ENCODE assay signal across 6 cellular contexts in the genomic region with DNA sequence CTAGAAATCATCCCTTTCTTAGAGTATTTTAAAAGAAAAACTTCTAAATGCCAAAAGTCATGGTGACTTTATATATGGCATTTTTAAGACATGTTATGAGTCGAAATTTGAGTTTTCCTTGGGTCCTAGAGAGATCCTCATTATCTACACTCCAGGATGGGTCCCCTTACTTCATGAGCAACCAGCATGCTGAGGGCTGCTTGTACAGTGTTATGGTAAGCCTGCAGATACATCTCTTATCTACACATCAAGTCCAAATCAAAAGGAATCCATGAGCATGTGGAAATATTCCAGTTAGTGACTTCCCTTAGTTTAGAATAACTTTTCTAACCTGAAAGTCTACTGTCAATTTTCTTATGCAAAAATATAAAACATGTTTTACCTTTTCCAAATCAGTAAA.
"Had no signal": no experiment of that assay in that cellular context is flagged by ENCODE, and none has a peak within 500 bp of the region (broad histone marks: within the 10 kb centered on the region; RNA-seq: fewer than 3 reads in every experiment).

No MANE protein-coding gene starts in this region.

- DNase-seq: H9, KG1 had no signal

- ATAC-seq: GM23338, K562 had no signal

- H3K4me3 Mint-ChIP-seq: GM23338, H9 had no signal

- H3K27ac ChIP-seq: HL-60 had no signal

- FAIRE-seq: H1, K562 had no signal

- H3K27ac Mint-ChIP-seq: GM23338 had no signal

- H3K4me2 ChIP-seq: GM23338 had no signal

- H3K4me1 Mint-ChIP-seq: GM23338, H9 had no signal

- H3K9me3 Mint-ChIP-seq: GM23338, H9 had no signal

- H2AFZ ChIP-seq: GM23338 had no signal

- H3K4me3 ChIP-seq: GM23338, K562 had no signal
